8 cellular contexts compared by ENCODE assay signal in the genomic region with DNA sequence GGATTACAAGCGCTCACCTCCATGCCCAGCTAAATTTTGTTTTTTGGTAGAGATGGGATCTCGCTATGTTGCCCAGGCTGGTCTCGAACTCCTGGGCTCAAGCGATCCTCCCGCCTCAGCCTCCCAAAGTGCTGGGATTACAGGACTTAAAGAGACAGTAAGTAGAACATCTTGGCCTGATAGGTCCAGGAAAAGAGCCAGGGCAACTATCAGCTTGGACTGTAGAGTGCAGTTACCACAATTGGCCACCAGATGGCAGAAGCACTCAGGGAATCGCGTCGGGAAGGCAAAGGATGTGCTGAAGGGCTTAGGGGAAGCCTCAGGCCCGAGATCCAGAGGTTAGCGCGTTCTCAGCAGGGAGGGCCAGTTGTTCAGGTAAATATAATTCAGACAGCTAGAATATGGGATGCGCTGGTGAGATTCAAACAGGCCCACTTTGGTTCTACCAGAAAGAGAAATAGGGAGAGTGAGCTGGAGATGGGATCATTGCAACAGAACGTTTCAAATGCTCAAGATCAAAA. TPM values are rescaled to one million over a fixed set of nuclear protein-coding genes. Genes with fewer than 3 reads are reported as not detected.
DNase-seq lines count a peak whose midpoint lies in the region; ATAC-seq and TF ChIP-seq lines count a peak whose summit lies in the region.

No MANE protein-coding gene starts in this region.

- H3K27me3 Mint-ChIP-seq in activated naive CD4-positive, alpha-beta T cell treated with anti-CD3 and anti-CD28 coated beads, Interleukin-2, amount 10 ng/mL, durations not matched to agents 7 days and 5 days: peaks cover 28% of the 10 kb centered on the region
- H3K27me3 Mint-ChIP-seq in progenitor cell of endocrine pancreas: peaks cover 7% of the 10 kb centered on the region

- no peaks in the 10 kb centered on the region for H3F3A ChIP-seq in SK-N-SH (replicated peaks; ENCODE audit: insufficient read depth)

- no peak overlapping the region for H3K9ac ChIP-seq in SK-N-SH

- no peak overlapping the region for H3K27ac Mint-ChIP-seq in activated naive CD4-positive, alpha-beta T cell treated with anti-CD3 and anti-CD28 coated beads, Interleukin-2, amount 10 ng/mL, durations not matched to agents 7 days and 5 days
- H3K27ac Mint-ChIP-seq in progenitor cell of endocrine pancreas: no peak overlapping the region

- H3K9me3 Mint-ChIP-seq in activated naive CD4-positive, alpha-beta T cell treated with anti-CD3 and anti-CD28 coated beads, Interleukin-2, amount 10 ng/mL, durations not matched to agents 7 days and 5 days: no peaks in the 10 kb centered on the region
- H3K9me3 Mint-ChIP-seq in progenitor cell of endocrine pancreas (ENCODE audit: low read depth): no peaks in the 10 kb centered on the region

- ATAC-seq in GM21717 (IDR thresholded peaks at IDR 0.05; ENCODE audit: unreplicated experiment) (peak; percentile 76), Right ventricle myocardium inferior (peak; percentile 80)

- no peak overlapping the region for H2AFZ ChIP-seq in SK-N-SH (ENCODE audit: low read depth)

- H3K4me2 ChIP-seq in SK-N-SH: no peak overlapping the region

- H4K20me1 ChIP-seq in SK-N-SH (ENCODE audit: insufficient read depth): no peaks in the 10 kb centered on the region

- H3K4me3 ChIP-seq in SK-N-SH (ENCODE audit: low read depth in 2 of 2, low read length in 1 of 2): no peak overlapping the region; a peak in 1 of 4 replicates
- H3K4me3 ChIP-seq in vagina: no peak overlapping the region

- no peak for TF ChIP-seq POLR2A in vagina (IDR thresholded peaks at IDR 0.05)

- H3K4me3 Mint-ChIP-seq in activated naive CD4-positive, alpha-beta T cell treated with anti-CD3 and anti-CD28 coated beads, Interleukin-2, amount 10 ng/mL, durations not matched to agents 7 days and 5 days: no peak overlapping the region
- H3K4me3 Mint-ChIP-seq in progenitor cell of endocrine pancreas (ENCODE audit: low read depth): no peak overlapping the region

- intact Hi-C loops in Right ventricle myocardium inferior (cut with DNase I) (loop anchor here (1.0 to 10.0 kb wide), 2 partner anchors 233 to 786 kb away; no protein-coding TSS in a partner anchor), vagina (cut with DNase I) (no loop called here)

- H3K27ac ChIP-seq in SK-N-SH (ENCODE audit: low read depth in 2 of 2, low read length in 1 of 2): no peak overlapping the region
- H3K27ac ChIP-seq in vagina: no peak overlapping the region

- no peaks in the 10 kb centered on the region for H3K9me2 ChIP-seq in SK-N-SH

- H3K36me3 Mint-ChIP-seq in activated naive CD4-positive, alpha-beta T cell treated with anti-CD3 and anti-CD28 coated beads, Interleukin-2, amount 10 ng/mL, durations not matched to agents 7 days and 5 days: no peaks in the 10 kb centered on the region
- no peaks in the 10 kb centered on the region for H3K36me3 Mint-ChIP-seq in progenitor cell of endocrine pancreas (ENCODE audit: insufficient read depth)

- H3K27me3 ChIP-seq in SK-N-SH (ENCODE audit: insufficient read depth) (peaks cover 15% of the 10 kb centered on the region), vagina (no peaks in the 10 kb centered on the region)

- 13% methylated on average over 13 of the region's 13 CpGs for WGBS in SK-N-SH (ENCODE audit: low lambda C conversion rate)

- H3K36me3 ChIP-seq in SK-N-SH (replicated peaks in 1 of 2; ENCODE audit: control insufficient read depth in 1 of 2, insufficient read depth in 2 of 2, low read length in 1 of 2) (no peaks in the 10 kb centered on the region), vagina (no peaks in the 10 kb centered on the region)

- CTCF ChIA-PET in SK-N-SH (lab: Yijun Ruan, JAX): interaction anchor here (0.5 to 5.7 kb wide), 48 partner anchors 10 to 1828 kb away, joined by 3 to 159 read pairs (median 4); no protein-coding TSS in a partner anchor
- CTCF ChIA-PET in activated naive CD4-positive, alpha-beta T cell treated with anti-CD3 and anti-CD28 coated beads, Interleukin-2, amount 10 ng/mL, durations not matched to agents 7 days and 5 days (lab: Charles Lee): interaction anchor here (0.6 to 5.1 kb wide), 37 partner anchors 9 to 983 kb away, joined by 3 to 79 read pairs (median 3); no protein-coding TSS in a partner anchor

- H3K4me1 Mint-ChIP-seq in activated naive CD4-positive, alpha-beta T cell treated with anti-CD3 and anti-CD28 coated beads, Interleukin-2, amount 10 ng/mL, durations not matched to agents 7 days and 5 days: peaks cover 3% of the 10 kb centered on the region
- H3K4me1 Mint-ChIP-seq in progenitor cell of endocrine pancreas (ENCODE audit: low read depth): peaks cover 1% of the 10 kb centered on the region

- peak; percentile 84 for DNase-seq in Daoy (ENCODE audit: low read depth)
- DNase-seq in SK-N-SH: peak; percentile 73
- peak; percentile 72 for DNase-seq in activated naive CD4-positive, alpha-beta T cell treated with anti-CD3 and anti-CD28 coated beads, Interleukin-2, amount 10 ng/mL, durations not matched to agents 7 days and 5 days
- peak; percentile 74 for DNase-seq in Right ventricle myocardium inferior (ENCODE audit: missing footprints)
- peak; percentile 68 for DNase-seq in progenitor cell of endocrine pancreas (ENCODE audit: low spot score, unreplicated experiment)
- DNase-seq in vagina (ENCODE audit: extremely low spot score in 2 of 2): no peak

- H3K4me1 ChIP-seq in SK-N-SH (ENCODE audit: control insufficient read depth in 1 of 2, insufficient read depth in 2 of 2, low read depth in 1 of 2, low read length in 1 of 2) (no peaks in the 10 kb centered on the region; a peak in 1 of 4 replicates), vagina (peaks cover 6% of the 10 kb centered on the region)

- H3K79me2 ChIP-seq in SK-N-SH (ENCODE audit: insufficient read depth): no peaks in the 10 kb centered on the region

- TF ChIP-seq CTCF in LNCAP (IDR thresholded peaks at IDR 0.05) (peak; percentile 92), SK-N-SH (IDR thresholded peaks at IDR 0.05) (peak; percentile 89), progenitor cell of endocrine pancreas (IDR thresholded peaks at IDR 0.05; ENCODE audit: unreplicated experiment) (peak; percentile 95), vagina (IDR thresholded peaks at IDR 0.05) (peak; percentile 78 to 96 (median 93))

- POLR2A ChIA-PET in SK-N-SH (lab: Yijun Ruan, JAX): interaction anchor here (0.5 kb wide), 1 partner anchor 18 kb away, joined by 3 read pairs; no protein-coding TSS in a partner anchor

- no peak for TF ChIP-seq EP300 in SK-N-SH (IDR thresholded peaks at IDR 0.05; ENCODE audit: borderline replicate concordance in 1 of 2, low read depth in 1 of 2, low read length in 1 of 2)

- H3K9me3 ChIP-seq in SK-N-SH (no peaks in the 10 kb centered on the region), vagina (no peaks in the 10 kb centered on the region)

- peak; percentile 91 for TF ChIP-seq RAD21 in SK-N-SH (IDR thresholded peaks at IDR 0.05; ENCODE audit: low read length)

TF ChIP-seq in SK-N-SH, 30 proteins besides CTCF, POLR2A, EP300 and RAD21:
- TF ChIP-seq FOXJ3 (CRISPR knock-in tag; IDR thresholded peaks at IDR 0.05) (no peak), SMC3 (IDR thresholded peaks at IDR 0.05; ENCODE audit: low read depth, low read length) (peak; percentile 88)

RNA-seq across cellular contexts. Expression of a gene that starts 21.5 kb away (rescaled TPM):
- total RNA-seq in Daoy (2014; rRNA removed; shearing (Covaris generic)): not detected in 2 replicates
- polyA plus RNA-seq in SK-N-SH (2012; rRNA removed): not detected in 2 replicates
- polyA plus RNA-seq in SK-N-SH (2012; cell fraction: cytosol; rRNA removed): not detected in 2 replicates
- not detected in 2 replicates for polyA plus RNA-seq in SK-N-SH (2012; cell fraction: nucleus; rRNA removed)
- not detected for total RNA-seq in Right ventricle myocardium inferior
- not detected in 2 replicates for total RNA-seq in progenitor cell of endocrine pancreas
- not detected for total RNA-seq in vagina

Comparison
In these comparisons a context has a peak if more than half of its experiments do, and no peak if none do; other contexts are left out.
1. DNase-seq: peak in Daoy (single experiment), SK-N-SH (single experiment), activated naive CD4-positive, alpha-beta T cell treated with anti-CD3 and anti-CD28 coated beads, Interleukin-2, amount 10 ng/mL, durations not matched to agents 7 days and 5 days (single experiment), Right ventricle myocardium inferior (single experiment) and progenitor cell of endocrine pancreas (single experiment); none in vagina (0 of 2).
2. Peak in every context shown above with its lines, with median percentiles within 50 percentile points of each other: CTCF ChIP-seq.